23 cellular contexts compared by ENCODE assay signal in the genomic region with DNA sequence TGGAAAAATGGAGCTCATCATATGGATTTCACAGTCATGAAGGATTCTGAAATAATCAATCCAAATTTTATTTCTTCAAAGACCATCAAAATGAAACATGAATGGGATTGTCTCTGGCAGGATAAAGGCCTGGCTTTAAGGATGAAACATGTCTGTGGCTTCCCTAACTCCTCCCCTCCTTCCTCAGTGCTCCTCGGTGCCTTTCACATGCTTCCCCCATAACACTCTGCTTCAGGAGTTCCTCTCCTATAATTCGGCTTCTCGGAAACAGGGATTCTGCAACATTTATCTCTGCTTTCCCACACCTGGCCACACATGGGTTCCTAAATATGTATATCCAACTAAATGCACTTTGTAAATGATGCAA.
DNase-seq lines count a peak whose midpoint lies in the region; ATAC-seq, FAIRE-seq and TF ChIP-seq lines count a peak whose summit lies in the region.
"Had no signal": no experiment of that assay in that cellular context is flagged by ENCODE, and none has a peak within 500 bp of the region (broad histone marks: within the 10 kb centered on the region; RNA-seq: fewer than 3 reads in every experiment).

No MANE protein-coding gene starts in this region.

- ATAC-seq in Right ventricle myocardium superior (ENCODE audit: poor library complexity) (peak; percentile 28), K562 (no peak), lower lobe of right lung (peak; percentile 22 to 26), upper lobe of right lung (peak; percentile 48)
- ATAC-seq: CD8-positive, alpha-beta T cell had no signal

- no peaks in the 10 kb centered on the region for H3K27me3 ChIP-seq in K562 (ENCODE audit: control insufficient read depth in 2 of 2, insufficient read depth in 2 of 2, low read length in 2 of 2)
- no peaks in the 10 kb centered on the region for H3K27me3 ChIP-seq in lower lobe of right lung (ENCODE audit: low read depth)
- no peaks in the 10 kb centered on the region for H3K27me3 ChIP-seq in upper lobe of right lung
- no peaks in the 10 kb centered on the region for H3K27me3 ChIP-seq in ascending aorta
- H3K27me3 ChIP-seq: pancreas, SJSA1, upper lobe of left lung had no signal

- POLR2A ChIA-PET in K562 (lab: Yijun Ruan, JAX), result no interaction called here

- no peaks in the 10 kb centered on the region for H3K27me3 Mint-ChIP-seq in activated T-helper 2 cell treated with anti-CD3 and anti-CD28 coated beads, Interferon-gamma antibody, Interleukin-2, Interleukin-4, amounts not matched to agents 10 μg/mL and 5 μg/mL and 100 μg/mL, durations not matched to agents 14 hours and 24 hours and 36 hours (ENCODE audit: low read depth)
- H3K27me3 Mint-ChIP-seq: activated naive CD8-positive, alpha-beta T cell treated with anti-CD3 and anti-CD28 coated beads, Interleukin-2, amount 10 ng/mL, durations not matched to agents 7 days and 5 days; activated T-cell treated with anti-CD3 and anti-CD28 coated beads, Interleukin-2, amount 50 U/mL, for 24 hours had no signal

- H3K9me3 Mint-ChIP-seq in activated T-helper 2 cell treated with anti-CD3 and anti-CD28 coated beads, Interferon-gamma antibody, Interleukin-2, Interleukin-4, amounts not matched to agents 10 μg/mL and 5 μg/mL and 100 μg/mL, durations not matched to agents 14 hours and 24 hours and 36 hours, result no peaks in the 10 kb centered on the region
- H3K9me3 Mint-ChIP-seq: activated T-cell treated with anti-CD3 and anti-CD28 coated beads, Interleukin-2, amount 50 U/mL, for 24 hours; CD8-positive, alpha-beta T cell; endodermal cell had no signal

- no peaks in the 10 kb centered on the region for H3K9me3 ChIP-seq in K562 (replicated peaks; ENCODE audit: control insufficient read depth, insufficient read depth, low read depth, low read length)
- H3K9me3 ChIP-seq in lower lobe of right lung, result no peaks in the 10 kb centered on the region
- H3K9me3 ChIP-seq in upper lobe of right lung, result no peaks in the 10 kb centered on the region
- no peaks in the 10 kb centered on the region for H3K9me3 ChIP-seq in ascending aorta
- H3K9me3 ChIP-seq: pancreas, SJSA1, upper lobe of left lung had no signal

- no peaks in the 10 kb centered on the region for H3K9me1 ChIP-seq in K562 (ENCODE audit: control insufficient read depth, insufficient read depth, low read length)

- H3K4me3 ChIP-seq in K562 (no peak overlapping the region), lower lobe of right lung (no peak overlapping the region), upper lobe of right lung (no peak overlapping the region), ascending aorta (no peak overlapping the region)
- H3K4me3 ChIP-seq: GM12878, pancreas, SJSA1, upper lobe of left lung had no signal

- H4K20me1 ChIP-seq in K562 (replicated peaks; ENCODE audit: control insufficient read depth, insufficient read depth, low read length), result no peaks in the 10 kb centered on the region

- 0% methylated on average over 3 of the region's 3 CpGs for WGBS in K562 (ENCODE audit: insufficient coverage, low coverage, missing lambda C conversion rate)

- in situ Hi-C loops in K562 (cut with MboI), result no loop called here

- no peaks in the 10 kb centered on the region for H3K36me3 Mint-ChIP-seq in activated T-helper 2 cell treated with anti-CD3 and anti-CD28 coated beads, Interferon-gamma antibody, Interleukin-2, Interleukin-4, amounts not matched to agents 10 μg/mL and 5 μg/mL and 100 μg/mL, durations not matched to agents 14 hours and 24 hours and 36 hours (ENCODE audit: low read depth)
- H3K36me3 Mint-ChIP-seq: activated naive CD8-positive, alpha-beta T cell treated with anti-CD3 and anti-CD28 coated beads, Interleukin-2, amount 10 ng/mL, durations not matched to agents 7 days and 5 days; CD8-positive, alpha-beta T cell had no signal

- CTCF ChIA-PET in K562 (lab: Yijun Ruan, JAX; ENCODE audit: low intra/inter-chr PET ratio), result no interaction called here

- TF ChIP-seq POLR2A in K562 (conservative IDR thresholded peaks at IDR 0.05), result no peak

- H3K36me3 ChIP-seq in K562 (ENCODE audit: control insufficient read depth, insufficient read depth, low read length) (no peaks in the 10 kb centered on the region), lower lobe of right lung (no peaks in the 10 kb centered on the region), upper lobe of right lung (no peaks in the 10 kb centered on the region), ascending aorta (no peaks in the 10 kb centered on the region)
- H3K36me3 ChIP-seq: pancreas, SJSA1, upper lobe of left lung had no signal

- H3K4me3 Mint-ChIP-seq in activated T-helper 2 cell treated with anti-CD3 and anti-CD28 coated beads, Interferon-gamma antibody, Interleukin-2, Interleukin-4, amounts not matched to agents 10 μg/mL and 5 μg/mL and 100 μg/mL, durations not matched to agents 14 hours and 24 hours and 36 hours (ENCODE audit: low read depth), result no peak overlapping the region
- H3K4me3 Mint-ChIP-seq: activated naive CD8-positive, alpha-beta T cell treated with anti-CD3 and anti-CD28 coated beads, Interleukin-2, amount 10 ng/mL, durations not matched to agents 7 days and 5 days; activated T-cell treated with anti-CD3 and anti-CD28 coated beads, Interleukin-2, amount 50 U/mL, for 24 hours; CD8-positive, alpha-beta T cell; endodermal cell had no signal

- H3K4me1 Mint-ChIP-seq in activated T-helper 2 cell treated with anti-CD3 and anti-CD28 coated beads, Interferon-gamma antibody, Interleukin-2, Interleukin-4, amounts not matched to agents 10 μg/mL and 5 μg/mL and 100 μg/mL, durations not matched to agents 14 hours and 24 hours and 36 hours (ENCODE audit: low read depth), result no peaks in the 10 kb centered on the region
- H3K4me1 Mint-ChIP-seq: activated naive CD8-positive, alpha-beta T cell treated with anti-CD3 and anti-CD28 coated beads, Interleukin-2, amount 10 ng/mL, durations not matched to agents 7 days and 5 days had no signal

- no peak for TF ChIP-seq CTCF in K562 (IDR thresholded peaks at IDR 0.05 in 2 of 3, conservative IDR thresholded peaks at IDR 0.05 in 1 of 3; ENCODE audit: insufficient read depth in 2 of 3, low read depth in 1 of 3, low read length in 3 of 3)
- no peak for TF ChIP-seq CTCF in lower lobe of right lung (IDR thresholded peaks at IDR 0.05)
- no peak for TF ChIP-seq CTCF in upper lobe of right lung (IDR thresholded peaks at IDR 0.05)
- TF ChIP-seq CTCF in ascending aorta (IDR thresholded peaks at IDR 0.05), result no peak

- no peak overlapping the region for H3K27ac Mint-ChIP-seq in activated T-helper 2 cell treated with anti-CD3 and anti-CD28 coated beads, Interferon-gamma antibody, Interleukin-2, Interleukin-4, amounts not matched to agents 10 μg/mL and 5 μg/mL and 100 μg/mL, durations not matched to agents 14 hours and 24 hours and 36 hours
- H3K27ac Mint-ChIP-seq: activated naive CD8-positive, alpha-beta T cell treated with anti-CD3 and anti-CD28 coated beads, Interleukin-2, amount 10 ng/mL, durations not matched to agents 7 days and 5 days; activated T-cell treated with anti-CD3 and anti-CD28 coated beads, Interleukin-2, amount 50 U/mL, for 24 hours; CD8-positive, alpha-beta T cell had no signal

- TF ChIP-seq RAD21 in K562 (CRISPR knock-in tag; conservative IDR thresholded peaks at IDR 0.05 in 1 of 2, IDR thresholded peaks at IDR 0.05 in 1 of 2), result no peak

- intact Hi-C loops in Right ventricle myocardium superior (cut with DNase I), result no loop called here
- intact Hi-C loops in cardiac septum (cut with DNase I), result loop anchor here (5.0 kb wide), 1 partner anchor 48 kb away; no protein-coding TSS in a partner anchor
- intact Hi-C loops in K562 (cut with micrococcal nuclease), result no loop called here
- intact Hi-C loops in lower lobe of right lung (cut with DNase I), result no loop called here
- intact Hi-C loops in upper lobe of right lung (cut with DNase I), result no loop called here
- intact Hi-C loops in ascending aorta (cut with DNase I), result no loop called here
- intact Hi-C loops in activated T-helper 2 cell treated with anti-CD3 and anti-CD28 coated beads, Interferon-gamma antibody, Interleukin-2, Interleukin-4, amounts not matched to agents 10 μg/mL and 5 μg/mL and 100 μg/mL, durations not matched to agents 14 hours and 24 hours and 36 hours (cut with micrococcal nuclease), result no loop called here

- no peaks in the 10 kb centered on the region for H3K79me2 ChIP-seq in K562 (ENCODE audit: control insufficient read depth, insufficient read depth, low read length)

- no peak overlapping the region for H3K9ac ChIP-seq in K562 (ENCODE audit: insufficient read depth in 1 of 2, low read depth in 2 of 2, low read length in 2 of 2)

- DNase-seq in Right ventricle myocardium superior, result no peak
- no peak for DNase-seq in cardiac septum (ENCODE audit: low spot score)
- DNase-seq in K562 (ENCODE audit: extremely low read depth in 1 of 4, low spot score in 3 of 4), result no peak
- no peak for DNase-seq in lower lobe of right lung
- no peak for DNase-seq in upper lobe of right lung
- no peak for DNase-seq in ascending aorta (ENCODE audit: low spot score in 2 of 2)
- DNase-seq in activated T-helper 2 cell treated with anti-CD3 and anti-CD28 coated beads, Interferon-gamma antibody, Interleukin-2, Interleukin-4, amounts not matched to agents 10 μg/mL and 5 μg/mL and 100 μg/mL, durations not matched to agents 14 hours and 24 hours and 36 hours (ENCODE audit: low spot score), result no peak
- no peak for DNase-seq in NOMO-1 treated with dmso at 0.1 percent for 144 hours (lab: John Stamatoyannopoulos, UW; ENCODE audit: unreplicated experiment)
- DNase-seq: activated CD4-positive, alpha-beta T cell treated with anti-CD3 and anti-CD28 coated beads, Interleukin-2, amount 50 U/mL, for 1 hour; activated CD4-positive, CD25-positive, alpha-beta regulatory T cell; activated gamma-delta T cell treated with Interleukin-2 at 50 U/mL for 16 hours; activated naive CD8-positive, alpha-beta T cell treated with anti-CD3 and anti-CD28 coated beads, Interleukin-2, amount 10 ng/mL, durations not matched to agents 7 days and 5 days; activated T-cell treated with anti-CD3 and anti-CD28 coated beads, Interleukin-2, amount 50 U/mL, for 24 hours; CD8-positive, alpha-beta T cell; central memory CD4-positive, alpha-beta T cell; endodermal cell; NCI-H1092; stimulated activated CD4-positive, alpha-beta T cell treated with anti-CD3 and anti-CD28 coated beads, Interleukin-2, amount 100 ng/mL, for 48 hours had no signal

- H3K4me1 ChIP-seq in K562 (replicated peaks in 1 of 2; ENCODE audit: control insufficient read depth in 2 of 2, insufficient read depth in 2 of 2, low read length in 2 of 2) (no peaks in the 10 kb centered on the region), lower lobe of right lung (peaks cover 12% of the 10 kb centered on the region), upper lobe of right lung (no peaks in the 10 kb centered on the region), ascending aorta (no peaks in the 10 kb centered on the region)
- H3K4me1 ChIP-seq: pancreas had no signal

- TF ChIP-seq EP300 in K562 (IDR thresholded peaks at IDR 0.05; ENCODE audit: low read length), result no peak

- H3K4me2 ChIP-seq in K562 (ENCODE audit: insufficient read depth, low read length), result no peak overlapping the region

- no peak overlapping the region for H2AFZ ChIP-seq in K562 (ENCODE audit: low read depth, low read length)

- H3K27ac ChIP-seq in K562 (ENCODE audit: extremely low read depth, low read depth, low read length) (no peak overlapping the region), lower lobe of right lung (peak overlapping the region; percentile 60), upper lobe of right lung (no peak overlapping the region), ascending aorta (no peak overlapping the region)
- H3K27ac ChIP-seq: pancreas, SJSA1 had no signal

- FAIRE-seq in K562 (lab: Jason Lieb, UNC), result no peak
- FAIRE-seq: GM12878, kidney, pancreas had no signal

- no TSS peak for BruUV-seq in K562 (replicated peaks; lab: Mats Ljungman, UMichigan)
